1 cellular context compared by ENCODE assay signal in the genomic region with DNA sequence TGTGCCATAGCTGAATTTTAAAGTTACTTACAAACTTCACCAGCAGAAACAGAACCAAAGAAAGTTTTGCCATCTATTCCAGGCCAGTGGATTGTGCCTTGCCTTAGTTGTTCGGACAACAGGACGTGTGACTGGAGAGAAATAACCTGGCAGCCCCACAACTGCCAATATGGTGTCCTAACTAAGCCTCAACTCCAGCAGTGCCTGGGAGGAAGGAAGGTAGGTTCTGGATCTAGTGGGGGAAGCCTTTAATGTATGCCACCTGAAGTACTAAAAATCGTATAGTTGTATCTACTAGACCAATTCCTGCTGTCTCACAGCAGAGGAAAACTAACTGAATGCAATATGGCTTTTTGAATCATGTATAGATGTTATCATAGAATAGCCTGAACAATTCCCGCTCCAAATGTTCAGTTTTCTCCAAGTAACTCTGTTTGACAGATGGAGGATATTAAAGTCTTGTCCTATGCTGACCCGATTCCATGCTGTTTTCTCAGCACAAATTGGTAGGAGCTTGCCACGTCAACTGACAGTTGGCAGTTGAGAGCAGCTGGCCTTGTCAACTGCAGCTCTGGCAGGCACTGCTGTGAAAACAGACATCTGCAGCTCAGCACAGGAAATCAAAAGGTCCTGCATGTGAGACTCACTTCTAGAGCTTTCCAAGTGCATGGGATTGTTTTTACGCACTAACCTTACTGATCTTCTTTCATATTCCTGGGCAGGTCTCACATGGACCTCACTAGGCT.
TF ChIP-seq lines count a peak whose summit lies in the region.

No MANE protein-coding gene starts in this region.

TF ChIP-seq in H1, 55 proteins besides CTCF, POLR2A, EP300 and RAD21 (continued from another document):
- TF ChIP-seq JUN (IDR thresholded peaks at IDR 0.05; ENCODE audit: low read depth, low read length) (no peak), FOSL1 (IDR thresholded peaks at IDR 0.05; ENCODE audit: insufficient read depth, low read depth, low read length) (no peak), PHF8 (conservative IDR thresholded peaks at IDR 0.05; ENCODE audit: low read depth, low read length) (no peak)
- TF ChIP-seq, protein P1, sequence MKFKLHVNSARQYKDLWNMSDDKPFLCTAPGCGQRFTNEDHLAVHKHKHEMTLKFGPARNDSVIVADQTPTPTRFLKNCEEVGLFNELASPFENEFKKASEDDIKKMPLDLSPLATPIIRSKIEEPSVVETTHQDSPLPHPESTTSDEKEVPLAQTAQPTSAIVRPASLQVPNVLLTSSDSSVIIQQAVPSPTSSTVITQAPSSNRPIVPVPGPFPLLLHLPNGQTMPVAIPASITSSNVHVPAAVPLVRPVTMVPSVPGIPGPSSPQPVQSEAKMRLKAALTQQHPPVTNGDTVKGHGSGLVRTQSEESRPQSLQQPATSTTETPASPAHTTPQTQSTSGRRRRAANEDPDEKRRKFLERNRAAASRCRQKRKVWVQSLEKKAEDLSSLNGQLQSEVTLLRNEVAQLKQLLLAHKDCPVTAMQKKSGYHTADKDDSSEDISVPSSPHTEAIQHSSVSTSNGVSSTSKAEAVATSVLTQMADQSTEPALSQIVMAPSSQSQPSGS (IDR thresholded peaks at IDR 0.05; ENCODE audit: low read length), result no peak
